10 cellular contexts compared by ENCODE assay signal in genomic region chr3:71102111-71103039, GRCh38.
A peak's percentile ranks its signal among the peaks of the same experiment; 100 is the strongest.
DNase-seq lines count a peak whose midpoint lies in the region; ATAC-seq and TF ChIP-seq lines count a peak whose summit lies in the region.
"Had no signal": no experiment of that assay in that cellular context is flagged by ENCODE, and none has a peak within 500 bp of the region (broad histone marks: within the 10 kb centered on the region; RNA-seq: fewer than 3 reads in every experiment).

No MANE protein-coding gene starts in this region.

- H3K27ac Mint-ChIP-seq in brain (peak overlapping the region; percentile 5 to 83 (median 57)), memory B cell (peak overlapping the region; percentile 86)

- H3K27me3 Mint-ChIP-seq in brain, result no peaks in the 10 kb centered on the region
- no peaks in the 10 kb centered on the region for H3K27me3 Mint-ChIP-seq in memory B cell

- no peak for TF ChIP-seq CTCF in A673 (conservative IDR thresholded peaks at IDR 0.05; ENCODE audit: low read depth, low read length)
- TF ChIP-seq CTCF in LNCaP clone FGC (IDR thresholded peaks at IDR 0.05; ENCODE audit: control insufficient read depth, extremely low read depth, insufficient read depth), result no peak
- no peak for TF ChIP-seq CTCF in brain (conservative IDR thresholded peaks at IDR 0.05)

- H3K27ac ChIP-seq in A673 (ENCODE audit: low read depth, low read length, poor library complexity, severe bottlenecking), result peak overlapping the region; percentile 37
- H3K27ac ChIP-seq: cardiac muscle cell had no signal

- DNase-seq in A673 (ENCODE audit: low spot score), result peak; percentile 17
- peak; percentile 33 for DNase-seq in LNCaP clone FGC (ENCODE audit: low read depth)
- DNase-seq in memory B cell (ENCODE audit: low spot score in 2 of 2), result no peak
- no peak for DNase-seq in central memory CD4-positive, alpha-beta T cell
- DNase-seq in NCI-H524 (lab: John Stamatoyannopoulos, UW), result no peak
- DNase-seq: NCI-H524 treated with DMSO at 0.1 percent for 48 hours had no signal

- ATAC-seq in memory B cell (ENCODE audit: low read depth) (peak; percentile 19), GM19452 (IDR thresholded peaks at IDR 0.05; ENCODE audit: unreplicated experiment) (no peak), HG03460 (IDR thresholded peaks at IDR 0.05; ENCODE audit: unreplicated experiment) (no peak)

- BruUV-seq in A673 (replicated peaks; lab: Mats Ljungman, UMichigan), result no TSS peak

- no peaks in the 10 kb centered on the region for H3K9me3 Mint-ChIP-seq in brain
- no peaks in the 10 kb centered on the region for H3K9me3 Mint-ChIP-seq in memory B cell

- H3K9me3 ChIP-seq in A673 (ENCODE audit: low read depth, low read length, poor library complexity, severe bottlenecking), result no peaks in the 10 kb centered on the region

- no peaks in the 10 kb centered on the region for H3K36me3 ChIP-seq in A673 (ENCODE audit: insufficient read depth, low read length, poor library complexity, severe bottlenecking)
- H3K36me3 ChIP-seq: cardiac muscle cell had no signal

- peaks cover 39% of the 10 kb centered on the region for H3K4me1 ChIP-seq in A673 (ENCODE audit: insufficient read depth, low read length, poor library complexity, severe bottlenecking)

- no peak overlapping the region for H3K4me3 ChIP-seq in A673 (ENCODE audit: low read depth, low read length, poor library complexity, severe bottlenecking)
- no peak overlapping the region for H3K4me3 ChIP-seq in LNCaP clone FGC (ENCODE audit: low read depth, low read length)
- H3K4me3 ChIP-seq: cardiac muscle cell had no signal

- CTCF ChIA-PET in A673 (lab: Charles Lee), result interaction anchor here (0.6 kb wide), 2 partner anchors 32 to 93 kb away, joined by 3 to 5 read pairs; no protein-coding TSS in a partner anchor

- H3K4me3 Mint-ChIP-seq in brain (peak overlapping the region in 2 of 5 experiments; percentile 8 to 63), memory B cell (peak overlapping the region; percentile 51)

- peaks cover 55% of the 10 kb centered on the region for H3K4me1 Mint-ChIP-seq in brain
- H3K4me1 Mint-ChIP-seq in memory B cell, result peaks cover 54% of the 10 kb centered on the region

- intact Hi-C loops in A673 (cut with micrococcal nuclease; ENCODE audit: unreplicated experiment), result no loop called here

- H3K36me3 Mint-ChIP-seq in brain (no peaks in the 10 kb centered on the region), memory B cell (peaks cover 20% of the 10 kb centered on the region)

- POLR2A ChIA-PET in A673 (lab: Charles Lee; ENCODE audit: low non-redundant PET), result no interaction called here

- no peaks in the 10 kb centered on the region for H3K27me3 ChIP-seq in A673 (replicated peaks; ENCODE audit: insufficient read depth, low read depth, low read length, poor library complexity)
- H3K27me3 ChIP-seq: cardiac muscle cell had no signal

Comparison
In these comparisons a context has a peak if more than half of its experiments do, and no peak if none do; other contexts are left out.
1. DNase-seq: peak in A673 (single experiment) and LNCaP clone FGC (single experiment); none in memory B cell (0 of 2), central memory CD4-positive, alpha-beta T cell (single experiment) and NCI-H524 (0 of 2).